10 cellular contexts compared by ENCODE assay signal in genomic region chr10:110852255-110852896, GRCh38. TPM values are rescaled to one million over a fixed set of nuclear protein-coding genes. Genes with fewer than 3 reads are reported as not detected.
DNase-seq lines count a peak whose midpoint lies in the region; ATAC-seq and TF ChIP-seq lines count a peak whose summit lies in the region.
"Had no signal": no experiment of that assay in that cellular context is flagged by ENCODE, and none has a peak within 500 bp of the region (broad histone marks: within the 10 kb centered on the region; RNA-seq: fewer than 3 reads in every experiment).

No MANE protein-coding gene starts in this region.

- peak overlapping the region; percentile 28 to 78 (median 42) for H3K27ac Mint-ChIP-seq in CD4-positive, CD25-positive, alpha-beta regulatory T cell
- peak overlapping the region; percentile 66 for H3K27ac Mint-ChIP-seq in activated CD4-positive, alpha-beta memory T cell treated with anti-CD3 and anti-CD28 coated beads for 36 hours

- H3K9me3 Mint-ChIP-seq in CD4-positive, CD25-positive, alpha-beta regulatory T cell, result peaks cover 0 to 4% (median 0%) of the 10 kb centered on the region in 7 donors
- H3K9me3 Mint-ChIP-seq in activated CD4-positive, alpha-beta memory T cell treated with anti-CD3 and anti-CD28 coated beads for 36 hours, result peaks cover 5% of the 10 kb centered on the region

- H3K36me3 ChIP-seq in CD4-positive, CD25-positive, alpha-beta regulatory T cell (ENCODE audit: control insufficient read depth, insufficient read depth, low read length), result no peaks in the 10 kb centered on the region
- no peaks in the 10 kb centered on the region for H3K36me3 ChIP-seq in ascending aorta
- H3K36me3 ChIP-seq: heart left ventricle had no signal

- no peak overlapping the region for H3K4me3 Mint-ChIP-seq in CD4-positive, CD25-positive, alpha-beta regulatory T cell
- H3K4me3 Mint-ChIP-seq in activated CD4-positive, alpha-beta memory T cell treated with anti-CD3 and anti-CD28 coated beads for 36 hours, result peak overlapping the region; percentile 57

- H3K27me3 ChIP-seq in CD4-positive, CD25-positive, alpha-beta regulatory T cell (ENCODE audit: control insufficient read depth, insufficient read depth, low read length), result no peaks in the 10 kb centered on the region
- no peaks in the 10 kb centered on the region for H3K27me3 ChIP-seq in ascending aorta
- H3K27me3 ChIP-seq: heart left ventricle had no signal

- no peaks in the 10 kb centered on the region for H3K36me3 Mint-ChIP-seq in CD4-positive, CD25-positive, alpha-beta regulatory T cell
- peaks cover 1% of the 10 kb centered on the region for H3K36me3 Mint-ChIP-seq in activated CD4-positive, alpha-beta memory T cell treated with anti-CD3 and anti-CD28 coated beads for 36 hours

- intact Hi-C loops in activated CD4-positive, alpha-beta memory T cell treated with anti-CD3 and anti-CD28 coated beads for 36 hours (cut with micrococcal nuclease), result loop anchor here (2.0 kb wide), 1 partner anchor 16 kb away; no protein-coding TSS in a partner anchor
- intact Hi-C loops in ascending aorta (cut with DNase I), result no loop called here

- ATAC-seq in CD4-positive, CD25-positive, alpha-beta regulatory T cell (ENCODE audit: low read depth in 2 of 2), result peak in 1 of 2 donors; percentile 28
- ATAC-seq in GM19463 (IDR thresholded peaks at IDR 0.05; ENCODE audit: unreplicated experiment) (peak; percentile 48), left lobe of liver (peak; percentile 91)

- peaks cover 17% of the 10 kb centered on the region for H3K4me1 ChIP-seq in CD4-positive, CD25-positive, alpha-beta regulatory T cell (ENCODE audit: control insufficient read depth, insufficient read depth, low read length, poor library complexity, severe bottlenecking)
- peaks cover 2% of the 10 kb centered on the region in 2 donors for H3K4me1 ChIP-seq in ascending aorta

- no peak for TF ChIP-seq CTCF in ascending aorta (IDR thresholded peaks at IDR 0.05)

- H3K9me3 ChIP-seq in CD4-positive, CD25-positive, alpha-beta regulatory T cell (ENCODE audit: control insufficient read depth in 2 of 2, low read length in 2 of 2), result no peaks in the 10 kb centered on the region
- no peaks in the 10 kb centered on the region for H3K9me3 ChIP-seq in ascending aorta
- H3K9me3 ChIP-seq: heart left ventricle had no signal

- peaks cover 21 to 54% (median 29%) of the 10 kb centered on the region in 4 donors for H3K4me1 Mint-ChIP-seq in CD4-positive, CD25-positive, alpha-beta regulatory T cell
- H3K4me1 Mint-ChIP-seq in activated CD4-positive, alpha-beta memory T cell treated with anti-CD3 and anti-CD28 coated beads for 36 hours (ENCODE audit: low read depth), result peaks cover 62% of the 10 kb centered on the region

- H3K27ac ChIP-seq in CD4-positive, CD25-positive, alpha-beta regulatory T cell (ENCODE audit: insufficient read depth, low read length, poor library complexity, severe bottlenecking), result no peak overlapping the region
- no peak overlapping the region for H3K27ac ChIP-seq in ascending aorta
- H3K27ac ChIP-seq: heart left ventricle had no signal

- CTCF ChIA-PET in activated CD4-positive, alpha-beta memory T cell treated with anti-CD3 and anti-CD28 coated beads for 36 hours (lab: Charles Lee), result interaction anchor here (1.2 to 1.8 kb wide), 5 partner anchors 16 to 106 kb away, joined by 3 to 6 read pairs (median 3); no protein-coding TSS in a partner anchor

- no peak overlapping the region for H3K4me3 ChIP-seq in CD4-positive, CD25-positive, alpha-beta regulatory T cell (ENCODE audit: low read depth, low read length)
- no peak overlapping the region for H3K4me3 ChIP-seq in ascending aorta
- H3K4me3 ChIP-seq: heart left ventricle had no signal

- POLR2A ChIA-PET in activated CD4-positive, alpha-beta memory T cell treated with anti-CD3 and anti-CD28 coated beads for 36 hours (lab: Charles Lee), result interaction anchor here (0.7 to 1.7 kb wide), 8 partner anchors 9 to 78 kb away, joined by 3 to 7 read pairs (median 4); partner anchors contain the start of genes BBIP1, PDCD4 and SHOC2

- no peaks in the 10 kb centered on the region for H3K27me3 Mint-ChIP-seq in CD4-positive, CD25-positive, alpha-beta regulatory T cell
- H3K27me3 Mint-ChIP-seq in activated CD4-positive, alpha-beta memory T cell treated with anti-CD3 and anti-CD28 coated beads for 36 hours, result no peaks in the 10 kb centered on the region

- no peak for DNase-seq in CD4-positive, CD25-positive, alpha-beta regulatory T cell
- peak; percentile 75 for DNase-seq in activated CD4-positive, alpha-beta memory T cell treated with anti-CD3 and anti-CD28 coated beads for 36 hours
- DNase-seq in left lobe of liver (ENCODE audit: low spot score) (peak; percentile 84), NOMO-1 treated with dmso at 0.1 percent for 144 hours (lab: John Stamatoyannopoulos, UW; ENCODE audit: unreplicated experiment) (no peak), NCI-H1417 treated with DMSO at 0.1 percent for 48 hours (lab: John Stamatoyannopoulos, UW) (no peak), ascending aorta (ENCODE audit: low spot score in 2 of 2) (no peak), SKM-1 treated with dmso at 0.1 percent for 144 hours (lab: John Stamatoyannopoulos, UW; ENCODE audit: unreplicated experiment) (no peak)
- DNase-seq: NCI-H510A treated with DMSO at 0.1 percent for 48 hours had no signal

RNA-seq across cellular contexts. Expression of gene PDCD4, which starts 19.4 kb away (rescaled TPM):
- 213 TPM for total RNA-seq in CD4-positive, CD25-positive, alpha-beta regulatory T cell
- polyA plus RNA-seq in CD4-positive, CD25-positive, alpha-beta regulatory T cell, result 100 to 1,000 TPM; 167 to 224 (median 195) TPM
- 100 to 1,000 TPM; 123 to 141 TPM for total RNA-seq in activated CD4-positive, alpha-beta memory T cell treated with anti-CD3 and anti-CD28 coated beads for 36 hours
- total RNA-seq in left lobe of liver (30.3 TPM), ascending aorta (10.3 TPM)

Comparison
In these comparisons a context has a peak if more than half of its experiments do, and no peak if none do; other contexts are left out.
1. DNase-seq: peak in activated CD4-positive, alpha-beta memory T cell treated with anti-CD3 and anti-CD28 coated beads for 36 hours (single experiment) and left lobe of liver (single experiment); none in CD4-positive, CD25-positive, alpha-beta regulatory T cell (0 of 3), NOMO-1 treated with dmso at 0.1 percent for 144 hours (single experiment), NCI-H1417 treated with DMSO at 0.1 percent for 48 hours (single experiment), ascending aorta (0 of 2) and SKM-1 treated with dmso at 0.1 percent for 144 hours (single experiment).